1 cellular context compared by ENCODE assay signal in the genomic region with DNA sequence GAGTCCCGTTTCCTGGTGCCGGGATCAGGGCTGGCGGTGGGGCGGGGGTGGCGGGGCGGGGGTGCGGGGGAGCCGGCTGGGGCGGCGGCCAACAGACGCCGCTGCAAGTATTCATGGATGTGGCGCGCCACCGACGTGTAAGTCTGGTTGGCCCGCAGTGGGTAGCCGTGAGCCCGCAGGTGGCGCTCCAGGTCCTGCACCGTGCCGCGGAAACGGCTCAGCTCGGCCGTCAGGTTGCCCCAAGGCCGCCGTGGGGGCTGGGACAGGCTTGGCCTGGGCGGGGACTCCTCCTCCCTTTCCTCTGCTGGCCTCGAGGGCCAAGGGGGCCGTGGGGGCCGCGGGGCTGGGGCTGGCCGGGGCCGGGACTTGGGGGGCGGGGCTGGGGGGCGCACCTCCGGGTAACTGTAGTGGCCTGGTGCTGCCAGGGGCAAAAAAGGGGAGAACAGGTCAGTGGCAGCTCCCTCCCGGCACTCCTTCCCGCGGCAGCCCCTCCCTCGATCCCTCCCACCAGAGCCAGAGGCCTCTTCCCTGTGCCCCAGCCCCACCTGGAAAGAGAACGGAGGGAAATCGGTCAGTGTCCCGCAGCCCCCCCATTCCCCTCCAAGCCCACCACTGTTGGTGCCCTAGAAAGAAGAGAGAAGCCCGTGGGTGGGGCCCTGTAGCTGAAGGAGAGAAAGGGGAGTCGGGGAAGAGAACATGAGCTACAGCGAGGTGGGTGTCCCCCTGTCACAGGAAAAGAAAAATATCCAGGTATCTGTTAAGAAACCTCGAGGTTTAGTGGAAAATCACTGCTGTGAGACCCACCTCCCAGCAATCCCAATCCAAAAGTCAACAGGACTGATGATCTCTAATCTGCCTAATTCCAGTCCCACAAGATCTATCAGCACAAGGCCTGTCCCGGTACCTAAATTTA.
A peak's percentile ranks its signal among the peaks of the same experiment; 100 is the strongest.
TF ChIP-seq lines count a peak whose summit lies in the region.

No MANE protein-coding gene starts in this region.

TF ChIP-seq in GM23338, 12 proteins besides CTCF, POLR2A, EP300 and RAD21:
- TF ChIP-seq ZNF114 (CRISPR knock-in tag; IDR thresholded peaks at IDR 0.05) (no peak), CREB1 (CRISPR knock-in tag; IDR thresholded peaks at IDR 0.05; ENCODE audit: low read depth) (peak; percentile 39; the same call in 1 of the 2 replicates)
